Comparison of ENCODE assay signal across 1 cellular context in genomic region chr2:224248944-224249371, GRCh38.
TF ChIP-seq lines count a peak whose summit lies in the region.

No MANE protein-coding gene starts in this region.

TF ChIP-seq in SK-N-SH, 30 proteins besides CTCF, POLR2A, EP300 and RAD21 (continued from another document):
- TF ChIP-seq IRF3 (IDR thresholded peaks at IDR 0.05; ENCODE audit: low read depth, low read length) (no peak), ELF1 (IDR thresholded peaks at IDR 0.05) (no peak), TAF1 (IDR thresholded peaks at IDR 0.05; ENCODE audit: borderline replicate concordance, low read depth, low read length) (no peak), RFX5 (IDR thresholded peaks at IDR 0.05; ENCODE audit: low read length) (no peak), REST (IDR thresholded peaks at IDR 0.05; ENCODE audit: low read depth, low read length) (no peak), TCF12 (IDR thresholded peaks at IDR 0.05) (peak; percentile 97), CHD2 (IDR thresholded peaks at IDR 0.05; ENCODE audit: low read length, partially characterized antibody) (no peak), ZBTB33 (IDR thresholded peaks at IDR 0.05; ENCODE audit: borderline replicate concordance, low read depth) (no peak), FOSL2 (IDR thresholded peaks at IDR 0.05; ENCODE audit: borderline replicate concordance, low read depth) (peak; percentile 74; the same call in 1 of the 2 replicates), SIN3A (IDR thresholded peaks at IDR 0.05; ENCODE audit: borderline replicate concordance, low read depth, low read length) (no peak), FOXM1 (IDR thresholded peaks at IDR 0.05; ENCODE audit: low read depth) (no peak), USF1 (IDR thresholded peaks at IDR 0.05; ENCODE audit: borderline replicate concordance, low read depth) (no peak), TEAD4 (IDR thresholded peaks at IDR 0.05; ENCODE audit: borderline replicate concordance, insufficient read depth) (peak; percentile 83), YY1 (IDR thresholded peaks at IDR 0.05; ENCODE audit: low read depth) (no peak), JUND (IDR thresholded peaks at IDR 0.05) (peak; percentile 95), FOXJ3 (CRISPR knock-in tag; IDR thresholded peaks at IDR 0.05) (no peak), MXI1 (IDR thresholded peaks at IDR 0.05; ENCODE audit: low read depth, low read length) (no peak), GABPA (IDR thresholded peaks at IDR 0.05; ENCODE audit: low read depth) (no peak), NFIC (IDR thresholded peaks at IDR 0.05; ENCODE audit: borderline replicate concordance) (peak; percentile 72)
